16 cellular contexts compared by ENCODE assay signal in the genomic region with DNA sequence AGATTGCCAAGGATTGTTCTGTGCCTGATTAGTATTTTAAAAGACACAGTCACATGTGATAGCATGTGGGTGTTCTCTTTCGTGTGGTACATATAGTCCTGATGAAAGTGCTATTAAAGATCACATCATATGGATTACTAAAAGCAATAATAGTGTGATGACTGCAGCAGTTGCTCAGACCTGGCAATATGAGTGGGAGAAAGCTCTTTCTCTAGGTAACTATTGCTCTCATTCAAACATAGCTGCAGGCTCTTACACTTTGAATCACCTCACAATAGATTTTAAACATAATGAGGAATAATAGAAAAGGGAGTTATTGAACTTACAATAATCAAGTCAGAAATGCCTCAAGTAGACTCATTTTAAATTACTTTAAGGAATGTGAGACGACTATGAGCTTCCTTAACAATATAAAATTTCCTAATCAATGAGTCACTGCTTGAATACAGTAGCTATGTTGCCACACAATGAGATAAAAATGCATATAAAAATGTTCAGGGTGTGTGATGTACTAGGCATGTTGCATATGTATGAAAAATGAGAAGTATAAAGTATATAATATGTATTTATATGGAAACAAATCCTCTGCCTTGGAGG.
DNase-seq lines count a peak whose midpoint lies in the region; TF ChIP-seq lines count a peak whose summit lies in the region.
"Had no signal": no experiment of that assay in that cellular context is flagged by ENCODE, and none has a peak within 500 bp of the region (broad histone marks: within the 10 kb centered on the region; RNA-seq: fewer than 3 reads in every experiment).

No MANE protein-coding gene starts in this region.

- in situ Hi-C loops in astrocyte of the cerebellum (cut with HindIII; ENCODE audit: low sequenced_read_pairs), result no loop called here

- H3K9ac ChIP-seq in colonic mucosa (ENCODE audit: low read depth in 2 of 2, low read length in 2 of 2), result no peak overlapping the region

- POLR2A ChIA-PET in A673 (lab: Charles Lee; ENCODE audit: low non-redundant PET), result interaction anchor here (0.6 kb wide), 1 partner anchor 224 kb away, joined by 9 read pairs; no protein-coding TSS in a partner anchor

- H3K36me3 ChIP-seq in A673 (ENCODE audit: insufficient read depth, low read length, poor library complexity, severe bottlenecking), result no peaks in the 10 kb centered on the region
- H3K36me3 ChIP-seq in colonic mucosa, result no peaks in the 10 kb centered on the region
- H3K36me3 ChIP-seq: neutrophil, spleen had no signal

- H3K4me1 ChIP-seq in A673 (ENCODE audit: insufficient read depth, low read length, poor library complexity, severe bottlenecking) (no peaks in the 10 kb centered on the region), colonic mucosa (no peaks in the 10 kb centered on the region)
- H3K4me1 ChIP-seq: spleen had no signal

- CTCF ChIA-PET in A673 (lab: Charles Lee), result no interaction called here

- TF ChIP-seq CTCF in A673 (conservative IDR thresholded peaks at IDR 0.05; ENCODE audit: low read depth, low read length) (no peak), astrocyte of the cerebellum (IDR thresholded peaks at IDR 0.05; ENCODE audit: low read depth, low read length, missing control alignments) (no peak), mesothelial cell of epicardium (IDR thresholded peaks at IDR 0.05; ENCODE audit: unreplicated experiment) (no peak), colonic mucosa (IDR thresholded peaks at IDR 0.05) (no peak)

- H3K4me1 Mint-ChIP-seq in activated T-helper 1 cell treated with anti-CD3 and anti-CD28 coated beads, Interleukin-12 subunit alpha, Interleukin-12 subunit beta, Interleukin-2, Interleukin-4 antibody, amounts not matched to agents 30 ng/mL and 10 ng/mL and 1 ng/mL, durations not matched to agents 14 hours and 24 hours and 36 hours (ENCODE audit: low read depth), result no peaks in the 10 kb centered on the region
- H3K4me1 Mint-ChIP-seq in mesothelial cell of epicardium, result no peaks in the 10 kb centered on the region
- H3K4me1 Mint-ChIP-seq: endodermal cell had no signal

- no peaks in the 10 kb centered on the region for H3K9me3 ChIP-seq in A673 (ENCODE audit: low read depth, low read length, poor library complexity, severe bottlenecking)
- H3K9me3 ChIP-seq in colonic mucosa, result no peaks in the 10 kb centered on the region
- H3K9me3 ChIP-seq: neutrophil, spleen had no signal

- no peaks in the 10 kb centered on the region for H3K36me3 Mint-ChIP-seq in activated T-helper 1 cell treated with anti-CD3 and anti-CD28 coated beads, Interleukin-12 subunit alpha, Interleukin-12 subunit beta, Interleukin-2, Interleukin-4 antibody, amounts not matched to agents 30 ng/mL and 10 ng/mL and 1 ng/mL, durations not matched to agents 14 hours and 24 hours and 36 hours (ENCODE audit: low read depth)
- no peaks in the 10 kb centered on the region for H3K36me3 Mint-ChIP-seq in mesothelial cell of epicardium
- H3K36me3 Mint-ChIP-seq: brain had no signal

- H3K27ac Mint-ChIP-seq in activated T-helper 1 cell treated with anti-CD3 and anti-CD28 coated beads, Interleukin-12 subunit alpha, Interleukin-12 subunit beta, Interleukin-2, Interleukin-4 antibody, amounts not matched to agents 30 ng/mL and 10 ng/mL and 1 ng/mL, durations not matched to agents 14 hours and 24 hours and 36 hours, result no peak overlapping the region
- H3K27ac Mint-ChIP-seq in mesothelial cell of epicardium, result no peak overlapping the region
- H3K27ac Mint-ChIP-seq: endodermal cell had no signal

- peak; percentile 25 for DNase-seq in A673 (ENCODE audit: low spot score)
- peak; percentile 66 for DNase-seq in HS-27A (ENCODE audit: low read depth)
- DNase-seq in astrocyte of the cerebellum (ENCODE audit: low read depth), result peak; percentile 34
- peak; percentile 7 for DNase-seq in glomerular visceral epithelial cell (ENCODE audit: extremely low spot score)
- no peak for DNase-seq in activated T-helper 1 cell treated with anti-CD3 and anti-CD28 coated beads, Interleukin-12 subunit alpha, Interleukin-12 subunit beta, Interleukin-2, Interleukin-4 antibody, amounts not matched to agents 30 ng/mL and 10 ng/mL and 1 ng/mL, durations not matched to agents 14 hours and 24 hours and 36 hours (ENCODE audit: low spot score)
- DNase-seq in mesothelial cell of epicardium (ENCODE audit: low spot score in 2 of 2, unreplicated experiment in 2 of 2), result no peak
- DNase-seq in substantia nigra (lab: John Stamatoyannopoulos, UW), result no peak
- no peak for DNase-seq in colonic mucosa
- DNase-seq: endodermal cell, KBM-7, NCI-H1694, NCI-H526, spleen, T1000 had no signal

- H3K27me3 Mint-ChIP-seq in activated T-helper 1 cell treated with anti-CD3 and anti-CD28 coated beads, Interleukin-12 subunit alpha, Interleukin-12 subunit beta, Interleukin-2, Interleukin-4 antibody, amounts not matched to agents 30 ng/mL and 10 ng/mL and 1 ng/mL, durations not matched to agents 14 hours and 24 hours and 36 hours (ENCODE audit: insufficient read depth), result no peaks in the 10 kb centered on the region
- H3K27me3 Mint-ChIP-seq in mesothelial cell of epicardium (ENCODE audit: low read depth), result no peaks in the 10 kb centered on the region
- H3K27me3 Mint-ChIP-seq: brain had no signal

- BruUV-seq in A673 (replicated peaks; lab: Mats Ljungman, UMichigan), result no TSS peak

- H3K4me3 ChIP-seq in A673 (ENCODE audit: low read depth, low read length, poor library complexity, severe bottlenecking) (no peak overlapping the region), astrocyte of the cerebellum (ENCODE audit: low read depth, low read length) (no peak overlapping the region), colonic mucosa (no peak overlapping the region)
- H3K4me3 ChIP-seq: spleen had no signal

- H3K27me3 ChIP-seq in A673 (replicated peaks; ENCODE audit: insufficient read depth, low read depth, low read length, poor library complexity) (no peaks in the 10 kb centered on the region), colonic mucosa (no peaks in the 10 kb centered on the region)
- H3K27me3 ChIP-seq: neutrophil, spleen had no signal

- H3K27ac ChIP-seq in A673 (ENCODE audit: low read depth, low read length, poor library complexity, severe bottlenecking), result no peak overlapping the region
- H3K27ac ChIP-seq in substantia nigra (ENCODE audit: low read depth, low read length, poor library complexity, severe bottlenecking), result no peak overlapping the region
- no peak overlapping the region for H3K27ac ChIP-seq in colonic mucosa
- H3K27ac ChIP-seq: neutrophil, spleen had no signal

- intact Hi-C loops in A673 (cut with micrococcal nuclease; ENCODE audit: unreplicated experiment), result no loop called here
- intact Hi-C loops in activated T-helper 1 cell treated with anti-CD3 and anti-CD28 coated beads, Interleukin-12 subunit alpha, Interleukin-12 subunit beta, Interleukin-2, Interleukin-4 antibody, amounts not matched to agents 30 ng/mL and 10 ng/mL and 1 ng/mL, durations not matched to agents 14 hours and 24 hours and 36 hours (cut with micrococcal nuclease), result no loop called here
- intact Hi-C loops in colonic mucosa (cut with DNase I), result no loop called here

- no peak overlapping the region for H3K4me3 Mint-ChIP-seq in activated T-helper 1 cell treated with anti-CD3 and anti-CD28 coated beads, Interleukin-12 subunit alpha, Interleukin-12 subunit beta, Interleukin-2, Interleukin-4 antibody, amounts not matched to agents 30 ng/mL and 10 ng/mL and 1 ng/mL, durations not matched to agents 14 hours and 24 hours and 36 hours
- no peak overlapping the region for H3K4me3 Mint-ChIP-seq in mesothelial cell of epicardium
- H3K4me3 Mint-ChIP-seq: brain, endodermal cell had no signal

- H3K9me3 Mint-ChIP-seq in activated T-helper 1 cell treated with anti-CD3 and anti-CD28 coated beads, Interleukin-12 subunit alpha, Interleukin-12 subunit beta, Interleukin-2, Interleukin-4 antibody, amounts not matched to agents 30 ng/mL and 10 ng/mL and 1 ng/mL, durations not matched to agents 14 hours and 24 hours and 36 hours, result no peaks in the 10 kb centered on the region
- no peaks in the 10 kb centered on the region for H3K9me3 Mint-ChIP-seq in mesothelial cell of epicardium
- H3K9me3 Mint-ChIP-seq: brain, endodermal cell had no signal

Comparison
In these comparisons a context has a peak if more than half of its experiments do, and no peak if none do; other contexts are left out.
1. DNase-seq: peak in A673 (single experiment), HS-27A (single experiment), astrocyte of the cerebellum (single experiment) and glomerular visceral epithelial cell (single experiment); none in activated T-helper 1 cell treated with anti-CD3 and anti-CD28 coated beads, Interleukin-12 subunit alpha, Interleukin-12 subunit beta, Interleukin-2, Interleukin-4 antibody, amounts not matched to agents 30 ng/mL and 10 ng/mL and 1 ng/mL, durations not matched to agents 14 hours and 24 hours and 36 hours (single experiment), mesothelial cell of epicardium (0 of 2), substantia nigra (0 of 49) and colonic mucosa (single experiment).